8 cellular contexts compared by ENCODE assay signal in the genomic region with DNA sequence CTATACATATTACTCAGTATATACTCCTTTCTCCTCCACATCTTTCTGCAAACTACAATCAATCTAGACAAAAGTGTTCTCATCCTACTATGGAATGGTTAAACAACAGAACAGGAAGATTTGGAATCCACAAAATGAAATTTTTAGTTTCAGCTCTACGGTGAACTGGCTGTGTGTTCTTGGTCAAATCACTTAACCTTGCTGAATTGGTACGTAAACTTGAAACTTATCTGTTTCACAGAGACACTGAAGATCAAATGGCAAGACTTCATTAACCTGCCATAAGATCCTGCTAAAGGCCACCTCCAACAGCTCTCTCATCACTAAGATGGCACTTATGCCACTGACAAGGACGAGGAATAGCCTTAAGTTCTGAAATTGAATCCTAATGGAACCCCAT. TPM values are rescaled to one million over a fixed set of nuclear protein-coding genes. Genes with fewer than 3 reads are reported as not detected.
DNase-seq lines count a peak whose midpoint lies in the region; ATAC-seq and TF ChIP-seq lines count a peak whose summit lies in the region.

No MANE protein-coding gene starts in this region.

- 91% methylated on average over 3 of the region's 3 CpGs for WGBS in hepatocyte (ENCODE audit: low lambda C conversion rate, missing lambda C conversion rate)

- H3K27ac Mint-ChIP-seq in activated CD4-positive, alpha-beta T cell treated with anti-CD3 and anti-CD28 coated beads, Interleukin-2, amount 10 ng/mL, durations not matched to agents 24 days and 14 days: no peak overlapping the region
- H3K27ac Mint-ChIP-seq in activated B cell treated with CpG ODN at 0.5 μM for 24 hours: no peak overlapping the region
- H3K27ac Mint-ChIP-seq in stimulated activated memory B cell treated with anti-CD40 and anti-IgM and Interleukin-4, amounts not matched to agents 10 μg/mL and 1 μg/mL and 100 μg/mL, for 72 hours: no peak overlapping the region

- no peak overlapping the region for H2AFZ ChIP-seq in hepatocyte

- H3K27me3 Mint-ChIP-seq in activated CD4-positive, alpha-beta T cell treated with anti-CD3 and anti-CD28 coated beads, Interleukin-2, amount 10 ng/mL, durations not matched to agents 24 days and 14 days: no peaks in the 10 kb centered on the region
- no peaks in the 10 kb centered on the region for H3K27me3 Mint-ChIP-seq in activated B cell treated with CpG ODN at 0.5 μM for 24 hours
- H3K27me3 Mint-ChIP-seq in stimulated activated memory B cell treated with anti-CD40 and anti-IgM and Interleukin-4, amounts not matched to agents 10 μg/mL and 1 μg/mL and 100 μg/mL, for 72 hours: no peaks in the 10 kb centered on the region

- H3K4me2 ChIP-seq in hepatocyte: peak overlapping the region; percentile 69

- ATAC-seq in activated B cell treated with CpG ODN at 0.5 μM for 24 hours (ENCODE audit: low read depth): no peak
- no peak for ATAC-seq in stimulated activated memory B cell treated with anti-CD40 and anti-IgM and Interleukin-4, amounts not matched to agents 10 μg/mL and 1 μg/mL and 100 μg/mL, for 72 hours

- POLR2A ChIA-PET in activated B cell treated with CpG ODN at 0.5 μM for 24 hours (lab: Charles Lee): interaction anchor here (0.7 to 3.3 kb wide), 2 partner anchors 85 to 313 kb away, joined by 3 to 21 read pairs; a partner anchor contains a TSS

- TF ChIP-seq CTCF in activated B cell treated with CpG ODN at 0.5 μM for 24 hours (IDR thresholded peaks at IDR 0.05): no peak
- no peak for TF ChIP-seq CTCF in hepatocyte (IDR thresholded peaks at IDR 0.05; ENCODE audit: poor library complexity)

- no peak overlapping the region for H3K27ac ChIP-seq in hepatocyte

- peaks cover 10% of the 10 kb centered on the region for H3K4me1 ChIP-seq in hepatocyte (ENCODE audit: insufficient read depth)

- H3K9me2 ChIP-seq in hepatocyte (replicated peaks; ENCODE audit: insufficient read depth): no peaks in the 10 kb centered on the region

- DNase-seq in activated CD4-positive, alpha-beta T cell treated with anti-CD3 and anti-CD28 coated beads, Interleukin-2, amount 10 ng/mL, durations not matched to agents 24 days and 14 days: no peak
- DNase-seq in activated CD4-positive, alpha-beta T cell treated with anti-CD3 and anti-CD28 coated beads for 1 hour: no peak
- DNase-seq in activated B cell treated with CpG ODN at 0.5 μM for 24 hours (no peak), hepatocyte (ENCODE audit: low spot score) (no peak), NCI-H146 (lab: John Stamatoyannopoulos, UW) (no peak), amniotic stem cell (lab: John Stamatoyannopoulos, UW) (no peak)
- no peak for DNase-seq in activated CD8-positive, alpha-beta memory T cell treated with anti-CD3 and anti-CD28 coated beads, Interleukin-2, amount 50 U/mL, for 4 hours

- H4K20me1 ChIP-seq in hepatocyte (ENCODE audit: insufficient read depth, poor library complexity, severe bottlenecking): peaks cover 3% of the 10 kb centered on the region

- H3K27me3 ChIP-seq in hepatocyte: no peaks in the 10 kb centered on the region

- H3K4me3 Mint-ChIP-seq in activated CD4-positive, alpha-beta T cell treated with anti-CD3 and anti-CD28 coated beads, Interleukin-2, amount 10 ng/mL, durations not matched to agents 24 days and 14 days: peak overlapping the region; percentile 85
- H3K4me3 Mint-ChIP-seq in activated B cell treated with CpG ODN at 0.5 μM for 24 hours: peak overlapping the region; percentile 90
- peak overlapping the region; percentile 88 for H3K4me3 Mint-ChIP-seq in stimulated activated memory B cell treated with anti-CD40 and anti-IgM and Interleukin-4, amounts not matched to agents 10 μg/mL and 1 μg/mL and 100 μg/mL, for 72 hours

- H3K9me3 ChIP-seq in hepatocyte (ENCODE audit: low read depth): no peaks in the 10 kb centered on the region

- H3K36me3 Mint-ChIP-seq in activated CD4-positive, alpha-beta T cell treated with anti-CD3 and anti-CD28 coated beads, Interleukin-2, amount 10 ng/mL, durations not matched to agents 24 days and 14 days (ENCODE audit: low read depth): peaks cover 35% of the 10 kb centered on the region
- H3K36me3 Mint-ChIP-seq in activated B cell treated with CpG ODN at 0.5 μM for 24 hours (ENCODE audit: low read depth): peaks cover 36% of the 10 kb centered on the region
- H3K36me3 Mint-ChIP-seq in stimulated activated memory B cell treated with anti-CD40 and anti-IgM and Interleukin-4, amounts not matched to agents 10 μg/mL and 1 μg/mL and 100 μg/mL, for 72 hours: peaks cover 32% of the 10 kb centered on the region

- H3K79me2 ChIP-seq in hepatocyte: peaks cover 62% of the 10 kb centered on the region

- peaks cover 40% of the 10 kb centered on the region for H3K4me1 Mint-ChIP-seq in activated CD4-positive, alpha-beta T cell treated with anti-CD3 and anti-CD28 coated beads, Interleukin-2, amount 10 ng/mL, durations not matched to agents 24 days and 14 days
- H3K4me1 Mint-ChIP-seq in activated B cell treated with CpG ODN at 0.5 μM for 24 hours: peaks cover 56% of the 10 kb centered on the region
- H3K4me1 Mint-ChIP-seq in stimulated activated memory B cell treated with anti-CD40 and anti-IgM and Interleukin-4, amounts not matched to agents 10 μg/mL and 1 μg/mL and 100 μg/mL, for 72 hours: peaks cover 54% of the 10 kb centered on the region

- no peaks in the 10 kb centered on the region for H3K9me3 Mint-ChIP-seq in activated CD4-positive, alpha-beta T cell treated with anti-CD3 and anti-CD28 coated beads, Interleukin-2, amount 10 ng/mL, durations not matched to agents 24 days and 14 days
- peaks cover under 1% of the 10 kb centered on the region for H3K9me3 Mint-ChIP-seq in activated B cell treated with CpG ODN at 0.5 μM for 24 hours
- H3K9me3 Mint-ChIP-seq in stimulated activated memory B cell treated with anti-CD40 and anti-IgM and Interleukin-4, amounts not matched to agents 10 μg/mL and 1 μg/mL and 100 μg/mL, for 72 hours: peaks cover under 1% of the 10 kb centered on the region

- H3K36me3 ChIP-seq in hepatocyte (replicated peaks; ENCODE audit: insufficient read depth, low read depth): no peaks in the 10 kb centered on the region

- CTCF ChIA-PET in activated B cell treated with CpG ODN at 0.5 μM for 24 hours (lab: Charles Lee): interaction anchor here (1.2 kb wide), 1 partner anchor 11 kb away, joined by 3 read pairs; no protein-coding TSS in a partner anchor

- peak overlapping the region; percentile 86 for H3K4me3 ChIP-seq in hepatocyte

- intact Hi-C loops in activated CD4-positive, alpha-beta T cell treated with anti-CD3 and anti-CD28 coated beads, Interleukin-2, amount 10 ng/mL, durations not matched to agents 24 days and 14 days (cut with micrococcal nuclease): no loop called here
- intact Hi-C loops in activated B cell treated with CpG ODN at 0.5 μM for 24 hours (cut with micrococcal nuclease): no loop called here

RNA-seq across cellular contexts. Expression of a gene that starts 1.5 kb away (rescaled TPM):
- total RNA-seq in activated CD4-positive, alpha-beta T cell treated with anti-CD3 and anti-CD28 coated beads, Interleukin-2, amount 10 ng/mL, durations not matched to agents 24 days and 14 days: 88.8 and 92.7 TPM in 2 replicates
- total RNA-seq in activated B cell treated with CpG ODN at 0.5 μM for 24 hours (80.7 and 85.1 TPM in 2 replicates), hepatocyte (35.1 and 60.8 TPM in 2 replicates)
- 42.6 and 54.7 TPM in 2 replicates for polyA plus RNA-seq in hepatocyte

RNA-seq across cellular contexts. Expression of a gene that starts 52.2 kb away (rescaled TPM):
- total RNA-seq in activated CD4-positive, alpha-beta T cell treated with anti-CD3 and anti-CD28 coated beads, Interleukin-2, amount 10 ng/mL, durations not matched to agents 24 days and 14 days: not detected in 2 replicates
- total RNA-seq in activated B cell treated with CpG ODN at 0.5 μM for 24 hours: not detected in 2 replicates
- total RNA-seq in hepatocyte: 14.8 and 20.6 TPM in 2 replicates
- polyA plus RNA-seq in hepatocyte: 25.3 and 25.8 TPM in 2 replicates

Comparison
In these comparisons a context has a peak if more than half of its experiments do, and no peak if none do; other contexts are left out.
1. RNA of a gene that starts 52.2 kb away (total RNA-seq): 14.8 to 20.6 TPM in hepatocyte; not detected in activated CD4-positive, alpha-beta T cell treated with anti-CD3 and anti-CD28 coated beads, Interleukin-2, amount 10 ng/mL, durations not matched to agents 24 days and 14 days and not detected in activated B cell treated with CpG ODN at 0.5 μM for 24 hours; every median in the first group is over 10 times any median in the second.
2. Peak in every context shown above with its lines, with median percentiles within 50 percentile points of each other: H3K4me3 Mint-ChIP-seq.